33 cellular contexts compared by ENCODE assay signal in the genomic region with DNA sequence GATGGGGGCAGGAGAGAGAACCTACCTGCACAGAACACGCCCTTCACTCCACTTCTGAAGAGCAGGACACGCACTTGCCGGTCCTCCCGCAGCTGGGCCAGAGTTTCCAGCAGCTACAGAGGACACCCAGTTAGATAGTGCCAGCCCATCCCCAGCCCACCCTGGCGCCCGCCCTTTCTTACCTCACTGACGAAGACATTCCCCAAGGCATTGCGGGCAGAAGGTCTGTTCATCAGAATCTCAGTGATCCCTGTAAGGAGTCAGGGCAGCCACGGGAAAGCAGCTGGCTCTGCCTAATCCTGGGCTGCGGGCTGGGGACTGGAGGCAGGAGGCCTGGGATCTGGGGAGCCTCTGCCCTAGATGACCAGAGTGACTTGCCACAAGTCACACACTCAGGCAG.
"Had no signal": no experiment of that assay in that cellular context is flagged by ENCODE, and none has a peak within 500 bp of the region (broad histone marks: within the 10 kb centered on the region; RNA-seq: fewer than 3 reads in every experiment).

No MANE protein-coding gene starts in this region.

- H3K4me1 ChIP-seq: left lung, parathyroid adenoma, upper lobe of right lung had no signal

- H3K9me3 ChIP-seq: esophagus squamous epithelium, heart right ventricle, left lung, psoas muscle, suprapubic skin, tibial artery, upper lobe of right lung had no signal

- H3K27me3 Mint-ChIP-seq: activated CD4-positive, alpha-beta memory T cell treated with anti-CD3 and anti-CD28 coated beads, Interleukin-2, amount 10 ng/mL, durations not matched to agents 7 days and 5 days; activated CD4-positive, alpha-beta T cell treated with anti-CD3 and anti-CD28 coated beads, Interleukin-2, amount 10 ng/mL, durations not matched to agents 7 days and 5 days; activated T-cell treated with anti-CD3 and anti-CD28 coated beads, Interleukin-2, amount 50 U/mL, for 24 hours; dendritic cell treated with granulocyte-macrophage colony-stimulating factor and Interleukin-4, amounts not matched to agents 40 ng/mL and 50 ng/mL, for 4 days; naive B cell had no signal

- H3K4me3 ChIP-seq: esophagus squamous epithelium, heart right ventricle, left lung, lung, psoas muscle, suprapubic skin, tibial artery, upper lobe of right lung had no signal

- H3K27me3 ChIP-seq: brain microvascular endothelial cell, esophagus squamous epithelium, heart right ventricle, left lung, suprapubic skin, tibial artery, upper lobe of right lung had no signal

- FAIRE-seq: astrocyte, endometrium had no signal

- H3K36me3 Mint-ChIP-seq: naive B cell, WTC11 had no signal

- H3K9me3 Mint-ChIP-seq: activated CD4-positive, alpha-beta memory T cell treated with anti-CD3 and anti-CD28 coated beads, Interleukin-2, amount 10 ng/mL, durations not matched to agents 7 days and 5 days; activated CD4-positive, alpha-beta T cell treated with anti-CD3 and anti-CD28 coated beads, Interleukin-2, amount 10 ng/mL, durations not matched to agents 7 days and 5 days; activated T-cell treated with anti-CD3 and anti-CD28 coated beads, Interleukin-2, amount 50 U/mL, for 24 hours; dendritic cell treated with granulocyte-macrophage colony-stimulating factor and Interleukin-4, amounts not matched to agents 40 ng/mL and 50 ng/mL, for 4 days; naive B cell; nephron progenitor cell; WTC11 had no signal

- DNase-seq: activated CD4-positive, alpha-beta memory T cell treated with anti-CD3 and anti-CD28 coated beads, Interleukin-2, amount 10 ng/mL, durations not matched to agents 7 days and 5 days; activated CD4-positive, alpha-beta T cell treated with anti-CD3 and anti-CD28 coated beads for 1 hour; activated CD4-positive, alpha-beta T cell treated with anti-CD3 and anti-CD28 coated beads, Interleukin-2, amount 10 ng/mL, durations not matched to agents 7 days and 5 days; activated CD8-positive, alpha-beta memory T cell treated with anti-CD3 and anti-CD28 coated beads, Interleukin-2, amount 50 U/mL, for 48 hours; activated gamma-delta T cell; activated naive CD4-positive, alpha-beta T cell treated with anti-CD3 and anti-CD28 coated beads, Interleukin-2, amount 50 U/mL, for 16 hours; activated T-cell treated with anti-CD3 and anti-CD28 coated beads, Interleukin-2, amount 50 U/mL, for 24 hours; amniotic stem cell; brain microvascular endothelial cell; central memory CD4-positive, alpha-beta T cell; effector CD4-positive, alpha-beta T cell; esophagus squamous epithelium; foreskin melanocyte; heart right ventricle; kidney glomerular epithelial cell; left lung; naive B cell; nephron progenitor cell; nucleus accumbens; psoas muscle; stimulated activated CD4-positive, alpha-beta T cell treated with anti-CD3 and anti-CD28 coated beads, Interleukin-15, amount 100 ng/mL, for 24 hours; stimulated activated naive CD4-positive, alpha-beta T cell; T-helper 2 cell; tibial artery; upper lobe of right lung had no signal

- H3K4me1 Mint-ChIP-seq: activated CD4-positive, alpha-beta memory T cell treated with anti-CD3 and anti-CD28 coated beads, Interleukin-2, amount 10 ng/mL, durations not matched to agents 7 days and 5 days; activated CD4-positive, alpha-beta T cell treated with anti-CD3 and anti-CD28 coated beads, Interleukin-2, amount 10 ng/mL, durations not matched to agents 7 days and 5 days; naive B cell; nephron progenitor cell had no signal

- H2AFZ ChIP-seq: parathyroid adenoma had no signal

- H3K27ac Mint-ChIP-seq: activated CD4-positive, alpha-beta memory T cell treated with anti-CD3 and anti-CD28 coated beads, Interleukin-2, amount 10 ng/mL, durations not matched to agents 7 days and 5 days; activated CD4-positive, alpha-beta T cell treated with anti-CD3 and anti-CD28 coated beads, Interleukin-2, amount 10 ng/mL, durations not matched to agents 7 days and 5 days; activated T-cell treated with anti-CD3 and anti-CD28 coated beads, Interleukin-2, amount 50 U/mL, for 24 hours; dendritic cell treated with granulocyte-macrophage colony-stimulating factor and Interleukin-4, amounts not matched to agents 40 ng/mL and 50 ng/mL, for 4 days; naive B cell; nephron progenitor cell; WTC11 had no signal

- H3K79me2 ChIP-seq: parathyroid adenoma had no signal

- H3K27ac ChIP-seq: brain microvascular endothelial cell, epithelial cell of prostate, heart right ventricle, left lung, parathyroid adenoma, psoas muscle, suprapubic skin, tibial artery, upper lobe of right lung had no signal

- H3K4me3 Mint-ChIP-seq: activated CD4-positive, alpha-beta memory T cell treated with anti-CD3 and anti-CD28 coated beads, Interleukin-2, amount 10 ng/mL, durations not matched to agents 7 days and 5 days; activated CD4-positive, alpha-beta T cell treated with anti-CD3 and anti-CD28 coated beads, Interleukin-2, amount 10 ng/mL, durations not matched to agents 7 days and 5 days; activated T-cell treated with anti-CD3 and anti-CD28 coated beads, Interleukin-2, amount 50 U/mL, for 24 hours; dendritic cell treated with granulocyte-macrophage colony-stimulating factor and Interleukin-4, amounts not matched to agents 40 ng/mL and 50 ng/mL, for 4 days; nephron progenitor cell; WTC11 had no signal

- ATAC-seq: heart right ventricle, left lung, psoas muscle, upper lobe of right lung, WTC11 had no signal

- H3K36me3 ChIP-seq: brain microvascular endothelial cell, suprapubic skin had no signal

- H3K9ac ChIP-seq: parathyroid adenoma had no signal
